Comparison of ENCODE assay signal across 8 cellular contexts in the genomic region with DNA sequence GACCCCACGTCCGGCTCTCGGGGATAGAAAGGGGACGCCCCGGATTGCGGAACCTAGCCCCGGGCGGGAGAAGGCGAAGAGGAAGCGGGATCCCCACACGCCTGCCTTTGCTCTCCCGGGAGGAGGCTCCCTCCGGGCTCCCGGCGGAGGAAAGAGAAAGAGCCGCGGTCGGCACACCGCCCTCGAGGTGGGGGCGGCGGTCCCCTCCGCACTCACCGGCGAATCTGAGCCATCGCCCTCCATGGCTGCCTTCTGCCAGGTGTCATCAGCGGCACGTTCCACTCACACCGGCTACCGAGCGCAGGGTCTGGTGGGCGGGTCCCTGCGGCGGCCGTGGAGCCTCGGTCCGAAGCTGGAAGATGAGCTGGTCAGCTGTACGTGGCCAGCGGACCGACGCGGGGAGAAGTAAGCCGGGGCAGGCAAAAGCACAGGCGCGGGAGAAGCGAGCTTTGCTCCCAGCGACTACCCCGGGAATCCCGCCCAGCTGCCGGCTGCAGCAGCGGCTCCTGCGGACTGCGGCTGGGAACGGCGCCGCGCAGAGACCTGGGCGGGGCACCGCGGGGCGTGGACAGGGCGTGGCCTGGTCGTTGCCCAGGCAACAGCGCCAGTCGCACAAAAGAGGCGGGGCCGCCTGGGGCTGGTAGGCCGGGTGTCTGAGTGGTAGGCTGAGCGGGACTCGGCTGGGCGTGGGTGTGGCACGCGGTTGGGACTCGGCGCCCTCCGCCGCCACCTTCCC. TPM values are rescaled to one million over a fixed set of nuclear protein-coding genes. Genes with fewer than 3 reads are reported as not detected.
DNase-seq lines count a peak whose midpoint lies in the region; ATAC-seq and TF ChIP-seq lines count a peak whose summit lies in the region.

A gene with protein sequence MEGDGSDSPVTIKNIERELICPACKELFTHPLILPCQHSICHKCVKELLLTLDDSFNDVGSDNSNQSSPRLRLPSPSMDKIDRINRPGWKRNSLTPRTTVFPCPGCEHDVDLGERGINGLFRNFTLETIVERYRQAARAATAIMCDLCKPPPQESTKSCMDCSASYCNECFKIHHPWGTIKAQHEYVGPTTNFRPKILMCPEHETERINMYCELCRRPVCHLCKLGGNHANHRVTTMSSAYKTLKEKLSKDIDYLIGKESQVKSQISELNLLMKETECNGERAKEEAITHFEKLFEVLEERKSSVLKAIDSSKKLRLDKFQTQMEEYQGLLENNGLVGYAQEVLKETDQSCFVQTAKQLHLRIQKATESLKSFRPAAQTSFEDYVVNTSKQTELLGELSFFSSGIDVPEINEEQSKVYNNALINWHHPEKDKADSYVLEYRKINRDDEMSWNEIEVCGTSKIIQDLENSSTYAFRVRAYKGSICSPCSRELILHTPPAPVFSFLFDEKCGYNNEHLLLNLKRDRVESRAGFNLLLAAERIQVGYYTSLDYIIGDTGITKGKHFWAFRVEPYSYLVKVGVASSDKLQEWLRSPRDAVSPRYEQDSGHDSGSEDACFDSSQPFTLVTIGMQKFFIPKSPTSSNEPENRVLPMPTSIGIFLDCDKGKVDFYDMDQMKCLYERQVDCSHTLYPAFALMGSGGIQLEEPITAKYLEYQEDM (minus strand): TSS at position 517 of the 736 bp plus-strand sequence. CDS start 274 bp downstream, at position 243.

- H3K27ac ChIP-seq in HUES64 (ENCODE audit: low read depth, low read length) (peak within 1 kb of the TSS; percentile 77), OCI-LY3 (ENCODE audit: low read length) (peak within 1 kb of the TSS; percentile 73)

- peak within 1 kb of the TSS; percentile 81 for H3K9ac ChIP-seq in HUES64 (ENCODE audit: low read depth, low read length)
- peak within 1 kb of the TSS; percentile 79 for H3K9ac ChIP-seq in OCI-LY3 (ENCODE audit: low read length)
- H3K9ac ChIP-seq in mucosa of stomach (ENCODE audit: low read length), result peak within 1 kb of the TSS; percentile 77

- peaks cover 5% of the 10 kb centered on the region; the same call in 1 of the 2 replicates for H3K4me1 ChIP-seq in HUES64 (ENCODE audit: insufficient read depth, low read length)
- H3K4me1 ChIP-seq in OCI-LY3 (ENCODE audit: low read length), result peaks cover 13% of the 10 kb centered on the region
- H3K4me1 ChIP-seq in mucosa of stomach (ENCODE audit: control insufficient read depth, insufficient read depth, low read length), result no peaks in the 10 kb centered on the region

- peak within 1 kb of the TSS; percentile 89 for H3K4me2 ChIP-seq in OCI-LY3 (ENCODE audit: low read length)

- peak; percentile 87 for DNase-seq in DMS 273 treated with DMSO at 0.1 percent for 48 hours (lab: John Stamatoyannopoulos, UW)
- DNase-seq in activated T-cell treated with anti-CD3 and anti-CD28 coated beads for 4 hours, result peak; percentile 87
- no peak for DNase-seq in epithelial cell of proximal tubule (ENCODE audit: low read depth)
- DNase-seq in stimulated activated CD8-positive, alpha-beta memory T cell treated with anti-CD3 and anti-CD28 coated beads, Interleukin-4, amount 100 ng/mL, for 4 hours (ENCODE audit: low read depth in 2 of 2, low spot score in 1 of 2), result peak; percentile 82 to 84

- peak; percentile 99 for ATAC-seq in GM21526 (IDR thresholded peaks at IDR 0.05; ENCODE audit: low FRiP score, unreplicated experiment)

- H3K36me3 ChIP-seq in HUES64 (ENCODE audit: insufficient read depth, low read length) (peaks cover 8% of the 10 kb centered on the region), OCI-LY3 (replicated peaks; ENCODE audit: low read depth, low read length) (peaks cover 33% of the 10 kb centered on the region), mucosa of stomach (ENCODE audit: control insufficient read depth, insufficient read depth, low read length) (no peaks in the 10 kb centered on the region)

- under 1% methylated on average over 75 of the region's 77 CpGs for WGBS in HUES64

- H3K9me3 ChIP-seq in HUES64 (ENCODE audit: insufficient read depth, low read depth, low read length), result peaks cover 31% of the 10 kb centered on the region
- H3K9me3 ChIP-seq in OCI-LY3 (ENCODE audit: insufficient read depth, low read length), result 0 out of 2 replicates have a peak, but pooled peaks cover 10% of the 10 kb centered on the region
- no peaks in the 10 kb centered on the region for H3K9me3 ChIP-seq in mucosa of stomach (ENCODE audit: control insufficient read depth, low read length)

- H3K4me3 ChIP-seq in HUES64 (ENCODE audit: low read length) (peak within 1 kb of the TSS; percentile 86), OCI-LY3 (ENCODE audit: low read length) (peak within 1 kb of the TSS; percentile 91), epithelial cell of proximal tubule (ENCODE audit: low read depth, low read length) (peak within 1 kb of the TSS; percentile 94), mucosa of stomach (ENCODE audit: low read length) (peak within 1 kb of the TSS; percentile 68)

- no peaks in the 10 kb centered on the region for H4K20me1 ChIP-seq in OCI-LY3 (ENCODE audit: insufficient read depth, low read length)

- TF ChIP-seq CTCF in OCI-LY3 (IDR thresholded peaks at IDR 0.05; ENCODE audit: low read depth, low read length) (no peak), epithelial cell of proximal tubule (conservative IDR thresholded peaks at IDR 0.05; ENCODE audit: low read depth, low read length) (no peak)

- peak within 1 kb of the TSS; percentile 68 for H2AFZ ChIP-seq in OCI-LY3 (ENCODE audit: low read depth, low read length)

- peaks cover 46% of the 10 kb centered on the region for H3K79me2 ChIP-seq in OCI-LY3 (ENCODE audit: low read length)

- H3K27me3 ChIP-seq in HUES64 (ENCODE audit: insufficient read depth, low read length), result peaks cover 53% of the 10 kb centered on the region
- H3K27me3 ChIP-seq in OCI-LY3 (ENCODE audit: low read depth, low read length), result no peaks in the 10 kb centered on the region
- H3K27me3 ChIP-seq in mucosa of stomach (ENCODE audit: control insufficient read depth, insufficient read depth, low read length), result peaks cover 13% of the 10 kb centered on the region

RNA-seq across cellular contexts. Expression of the gene that starts here (rescaled TPM):
- polyA plus RNA-seq in HUES64 (2013, experiment 1 of 2), result 10.1 TPM
- 10.3 TPM for polyA plus RNA-seq in HUES64 (2013, experiment 2 of 2)
- 3.9 and 4.8 TPM in 2 replicates for total RNA-seq in epithelial cell of proximal tubule
